19 cellular contexts compared by ENCODE assay signal in the genomic region with DNA sequence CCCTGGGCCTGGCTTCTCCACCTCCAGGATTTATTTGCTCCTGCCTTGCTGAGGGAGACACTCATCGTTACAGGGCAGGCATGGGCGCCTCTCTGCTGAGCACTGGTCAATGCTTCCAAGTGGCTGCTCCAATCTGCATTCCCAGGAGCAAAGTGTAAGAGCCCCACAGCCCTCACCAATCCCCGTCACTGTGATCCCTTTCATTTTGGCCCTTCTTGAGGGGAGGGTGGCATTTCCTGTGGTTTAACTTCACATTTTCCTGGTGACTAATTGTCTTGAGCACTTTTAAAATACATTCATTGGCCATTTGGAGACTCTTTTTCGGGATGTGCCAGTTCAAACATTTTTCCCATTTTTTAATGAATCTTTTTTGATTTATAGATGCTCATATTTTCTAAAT. TPM values are rescaled to one million over a fixed set of nuclear protein-coding genes. Genes with fewer than 3 reads are reported as not detected.
"Had no signal": no experiment of that assay in that cellular context is flagged by ENCODE, and none has a peak within 500 bp of the region (broad histone marks: within the 10 kb centered on the region; RNA-seq: fewer than 3 reads in every experiment).

No MANE protein-coding gene starts in this region.

- ATAC-seq: gastroesophageal sphincter; left cardiac atrium; left ventricle myocardium superior; natural killer cell treated with Interleukin-12 subunit alpha and Interleukin-12 subunit beta and Interleukin-15 and Interleukin-18, amount 100 ng/mL, for 72 hours had no signal

- DNase-seq: dermis blood vessel endothelial cell; esophagus squamous epithelium; foreskin fibroblast; glutamatergic neuron; immature natural killer cell; kidney; left cardiac atrium; left ventricle myocardium superior; mesenchymal stem cell; midbrain; nucleus accumbens; ovary; small intestine; stimulated activated CD4-positive, alpha-beta T cell treated with anti-CD3 and anti-CD28 coated beads, Interleukin-12 subunit alpha, Interleukin-12 subunit beta, amount 100 ng/mL, for 4 hours; stimulated activated naive CD4-positive, alpha-beta T cell treated with Interleukin-2 at 50 U/mL for 16 hours; trophoblast cell had no signal

RNA-seq across cellular contexts. Expression of a gene that starts 33.0 kb away (rescaled TPM):
- total RNA-seq: dermis blood vessel endothelial cell; epithelial cell of proximal tubule; kidney; natural killer cell treated with Interleukin-12 subunit alpha and Interleukin-12 subunit beta and Interleukin-15 and Interleukin-18, amount 100 ng/mL, for 72 hours had no signal
